Comparison of ENCODE assay signal across 35 cellular contexts in the genomic region with DNA sequence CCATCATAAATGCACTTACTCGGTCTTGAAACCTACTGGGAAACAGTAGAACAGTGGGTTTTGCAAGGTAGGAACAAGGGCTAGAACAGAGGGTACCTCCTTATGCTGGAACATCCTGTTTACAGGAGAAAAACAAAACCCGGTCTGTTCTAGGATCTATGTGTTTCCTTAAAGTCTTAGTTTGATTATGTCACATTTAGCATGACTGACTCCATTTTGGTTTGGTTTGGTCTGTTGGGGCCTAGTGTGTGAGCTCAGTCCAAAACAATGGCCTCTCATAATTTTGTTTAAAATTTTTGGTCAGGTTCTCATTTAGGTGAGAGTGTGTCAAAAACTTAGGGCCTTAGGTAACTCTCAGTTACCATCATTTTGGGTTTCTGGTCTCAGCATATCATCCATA.
"Had no signal": no experiment of that assay in that cellular context is flagged by ENCODE, and none has a peak within 500 bp of the region (broad histone marks: within the 10 kb centered on the region; RNA-seq: fewer than 3 reads in every experiment).

No MANE protein-coding gene starts in this region.

- H3K36me3 ChIP-seq: MG63 had no signal

- H3K27me3 ChIP-seq: MG63 had no signal

- DNase-seq: Kasumi-1, MG63, MM.1S, MV-4-11, NCI-H1048, NCI-H1092, NCI-H1092 treated with DMSO at 0.1 percent for 48 hours, NCI-H1105, NCI-H1105 treated with DMSO at 0.1 percent for 48 hours, NCI-H1417, NCI-H1417 treated with DMSO at 0.1 percent for 48 hours, NCI-H1436, NCI-H1436 treated with DMSO at 0.1 percent for 48 hours, NCI-H146, NCI-H1694, NCI-H1694 treated with DMSO at 0.1 percent for 48 hours, NCI-H187, NCI-H187 treated with DMSO at 0.1 percent for 48 hours, NCI-H1930, NCI-H2029, NCI-H2029 treated with DMSO at 0.1 percent for 48 hours, NCI-H2081, NCI-H2081 treated with DMSO at 0.1 percent for 48 hours, NCI-H2107, NCI-H2171, NCI-H2171 treated with DMSO at 0.1 percent for 48 hours, NCI-H2227 treated with DMSO at 0.1 percent for 48 hours, NCI-H226, NCI-H345, NCI-H446, NCI-H446 treated with DMSO at 0.1 percent for 48 hours, NCI-H510A, NCI-H510A treated with DMSO at 0.1 percent for 48 hours, NCI-H524, NCI-H524 treated with DMSO at 0.1 percent for 48 hours had no signal

- H3K4me3 ChIP-seq: MG63 had no signal

- H3K9me3 ChIP-seq: MG63 had no signal
